Comparison of ENCODE assay signal across 13 cellular contexts in the genomic region with DNA sequence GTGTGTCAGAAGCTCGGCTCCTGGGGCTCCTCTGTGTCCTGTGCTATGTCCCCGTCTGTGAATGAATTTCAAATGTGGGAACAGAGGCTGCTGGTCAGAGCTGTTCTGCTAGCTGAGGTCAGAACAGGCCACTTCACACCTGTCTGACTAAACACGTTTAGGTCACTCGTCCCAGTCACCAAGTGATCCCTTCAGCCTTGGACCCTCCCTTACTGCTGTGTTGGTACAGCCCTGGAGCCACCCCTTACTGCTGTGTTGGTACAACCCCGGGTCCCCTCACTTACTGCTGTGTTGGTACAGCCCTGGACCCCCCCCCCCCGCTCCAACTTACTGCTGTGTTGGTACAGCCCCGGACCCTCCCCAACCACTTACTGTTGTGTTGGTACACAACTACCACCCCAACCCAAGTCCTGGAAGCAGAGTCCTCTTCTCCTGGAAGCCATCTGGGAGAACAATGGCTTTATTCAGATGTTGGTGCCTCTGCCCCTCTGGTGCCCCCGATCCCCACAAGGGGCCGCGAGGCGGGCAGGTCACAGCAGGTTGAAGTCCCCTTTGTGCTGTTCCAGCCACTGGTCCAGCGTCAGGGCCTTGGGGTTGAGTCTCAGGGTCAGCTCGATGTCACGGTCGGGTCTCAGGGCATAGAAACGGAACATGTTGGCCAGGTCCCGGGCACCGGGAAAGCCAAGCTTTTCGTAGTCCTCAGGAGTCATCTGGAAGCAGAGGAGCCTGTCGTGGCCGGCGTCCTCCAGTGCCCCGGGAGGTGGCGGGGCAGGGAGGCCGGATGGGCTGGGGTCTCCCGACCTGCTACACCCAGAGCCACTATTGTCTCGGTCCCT. TPM values are rescaled to one million over a fixed set of nuclear protein-coding genes. Genes with fewer than 3 reads are reported as not detected.
A peak's percentile ranks its signal among the peaks of the same experiment; 100 is the strongest.
DNase-seq lines count a peak whose midpoint lies in the region; TF ChIP-seq lines count a peak whose summit lies in the region.
"Had no signal": no experiment of that assay in that cellular context is flagged by ENCODE, and none has a peak within 500 bp of the region (broad histone marks: within the 10 kb centered on the region; RNA-seq: fewer than 3 reads in every experiment).

No MANE protein-coding gene starts in this region.

- no peaks in the 10 kb centered on the region for H3K4me1 ChIP-seq in breast epithelium
- H3K4me1 ChIP-seq: vagina had no signal

- POLR2A ChIA-PET in MCF 10A (lab: Yijun Ruan, JAX): interaction anchor here (0.6 to 2.0 kb wide), 3 partner anchors 35 to 483 kb away, joined by 3 to 5 read pairs (median 3); no protein-coding TSS in a partner anchor

- CTCF ChIA-PET in MCF 10A (lab: Yijun Ruan, JAX): interaction anchor here (0.6 to 1.3 kb wide), 2 partner anchors 32 to 559 kb away, joined by 3 read pairs; no protein-coding TSS in a partner anchor

- H3K9me3 ChIP-seq in breast epithelium (no peaks in the 10 kb centered on the region), SK-N-MC (ENCODE audit: low read depth, low read length) (no peaks in the 10 kb centered on the region)
- H3K9me3 ChIP-seq: vagina had no signal

- no peaks in the 10 kb centered on the region for H3K27me3 Mint-ChIP-seq in MCF 10A (ENCODE audit: insufficient read depth, unreplicated experiment)
- H3K27me3 Mint-ChIP-seq: IgD-negative memory B cell had no signal

- H3K27ac Mint-ChIP-seq in MCF 10A (ENCODE audit: low read depth, unreplicated experiment): no peak overlapping the region

- TF ChIP-seq CTCF in breast epithelium (IDR thresholded peaks at IDR 0.05): no peak
- TF ChIP-seq CTCF in MCF 10A (IDR thresholded peaks at IDR 0.05; ENCODE audit: unreplicated experiment): no peak

- no TSS peak for BruUV-seq in MCF 10A (replicated peaks; lab: Mats Ljungman, UMichigan)

- peaks cover 66% of the 10 kb centered on the region for H3K36me3 Mint-ChIP-seq in MCF 10A (ENCODE audit: insufficient read depth, unreplicated experiment)

- intact Hi-C loops in breast epithelium (cut with DNase I; ENCODE audit: low total_unique reads) (no loop called here), MCF 10A (cut with micrococcal nuclease) (no loop called here)

- H3K27ac ChIP-seq in breast epithelium: peak overlapping the region; percentile 17 to 38
- H3K27ac ChIP-seq in SK-N-MC: peak overlapping the region; percentile 3; the same call in 1 of the 2 replicates
- peak overlapping the region; percentile 64 for H3K27ac ChIP-seq in substantia nigra (ENCODE audit: low read depth, low read length, poor library complexity, severe bottlenecking)
- H3K27ac ChIP-seq: vagina had no signal

- H3K4me3 ChIP-seq in breast epithelium: no peak overlapping the region
- H3K4me3 ChIP-seq in SK-N-MC: no peak overlapping the region
- H3K4me3 ChIP-seq: smooth muscle cell, vagina had no signal

- H3K4me1 Mint-ChIP-seq in MCF 10A (ENCODE audit: insufficient read depth, unreplicated experiment): peaks cover 18% of the 10 kb centered on the region

- no peaks in the 10 kb centered on the region for H3K27me3 ChIP-seq in breast epithelium
- H3K27me3 ChIP-seq: vagina had no signal

- H3K9me3 Mint-ChIP-seq in MCF 10A (ENCODE audit: unreplicated experiment): no peaks in the 10 kb centered on the region
- H3K9me3 Mint-ChIP-seq: IgD-negative memory B cell had no signal

- H3K4me3 Mint-ChIP-seq in MCF 10A (ENCODE audit: unreplicated experiment): no peak overlapping the region
- H3K4me3 Mint-ChIP-seq: IgD-negative memory B cell had no signal

- peaks cover 8% of the 10 kb centered on the region for H3K36me3 ChIP-seq in breast epithelium
- peaks cover 32% of the 10 kb centered on the region for H3K36me3 ChIP-seq in SK-N-MC (ENCODE audit: insufficient read depth, low read length)

- no peak for TF ChIP-seq POLR2A in breast epithelium (IDR thresholded peaks at IDR 0.05)

- H3K9ac ChIP-seq in SK-N-MC (ENCODE audit: insufficient read length): no peak overlapping the region

- DNase-seq in breast epithelium (ENCODE audit: low spot score in 2 of 2): no peak
- no peak for DNase-seq in MCF 10A (ENCODE audit: unreplicated experiment)
- DNase-seq in SK-N-MC (ENCODE audit: low read depth, low spot score): no peak
- peak; percentile 79 for DNase-seq in iPS-NIHi11 (ENCODE audit: low spot score)
- peak in 31 of 49 donors; percentile 5 to 74 (median 37) for DNase-seq in substantia nigra (lab: John Stamatoyannopoulos, UW)
- DNase-seq in activated CD8-positive, alpha-beta memory T cell treated with anti-CD3 and anti-CD28 coated beads, Interleukin-2, amount 50 U/mL, for 4 hours: no peak
- DNase-seq in activated CD4-positive, alpha-beta T cell treated with anti-CD3 and anti-CD28 coated beads, Interleukin-2, amount 50 U/mL, for 48 hours: no peak
- no peak for DNase-seq in dedifferentiated amniotic fluid mesenchymal stem cell (ENCODE audit: extremely low spot score)
- DNase-seq: activated T-cell treated with anti-CD3 and anti-CD28 coated beads, Interleukin-2, amount 50 U/mL, for 1 hour; NCI-H2029 had no signal

RNA-seq across cellular contexts. Expression of a gene that starts 13.0 kb away (rescaled TPM):
- total RNA-seq in breast epithelium: 10 to 100 TPM; 44.5 to 57.7 (median 51.5) TPM
- total RNA-seq in MCF 10A (2022): 41.2 and 48.6 TPM in 2 replicates

RNA-seq across cellular contexts. Expression of a gene that starts 14.7 kb away (rescaled TPM):
- total RNA-seq in breast epithelium: 10 to 100 TPM; 53.6 to 87.7 (median 65.9) TPM
- 60.4 and 65.6 TPM in 2 replicates for total RNA-seq in MCF 10A (2022)

RNA-seq across cellular contexts. Expression of a gene that starts 35.8 kb away (rescaled TPM):
- total RNA-seq in breast epithelium (10 to 100 TPM; 32.6 to 54.2 (median 45.9) TPM), MCF 10A (2022) (98.1 and 101 TPM in 2 replicates)

RNA-seq across cellular contexts. Expression of a gene that starts 45.1 kb away (rescaled TPM):
- total RNA-seq in breast epithelium: 10 to 100 TPM; 19.7 to 25.9 (median 22.7) TPM
- 20.3 and 24.9 TPM in 2 replicates for total RNA-seq in MCF 10A (2022)

Comparison
In these comparisons a context has a peak if more than half of its experiments do, and no peak if none do; other contexts are left out.
1. DNase-seq: peak in iPS-NIHi11 (single experiment) and substantia nigra (31 of 49); none in breast epithelium (0 of 2), MCF 10A (single experiment), SK-N-MC (single experiment), activated CD8-positive, alpha-beta memory T cell treated with anti-CD3 and anti-CD28 coated beads, Interleukin-2, amount 50 U/mL, for 4 hours (single experiment), activated CD4-positive, alpha-beta T cell treated with anti-CD3 and anti-CD28 coated beads, Interleukin-2, amount 50 U/mL, for 48 hours (0 of 2) and dedifferentiated amniotic fluid mesenchymal stem cell (single experiment).
2. H3K27ac ChIP-seq: peak in every context shown above with its lines; median percentile 64 in substantia nigra; 28 in breast epithelium; 3 in SK-N-MC.